25 cellular contexts compared by ENCODE assay signal in genomic region chr18:66734451-66734850, GRCh38.
DNase-seq lines count a peak whose midpoint lies in the region; ATAC-seq and TF ChIP-seq lines count a peak whose summit lies in the region.
"Had no signal": no experiment of that assay in that cellular context is flagged by ENCODE, and none has a peak within 500 bp of the region (broad histone marks: within the 10 kb centered on the region; RNA-seq: fewer than 3 reads in every experiment).

No MANE protein-coding gene starts in this region.

- peaks cover 28% of the 10 kb centered on the region for H3K4me1 Mint-ChIP-seq in Calu3 (ENCODE audit: low read depth, unreplicated experiment)
- H3K4me1 Mint-ChIP-seq: CD4-positive, CD25-positive, alpha-beta regulatory T cell had no signal

- H3K27me3 Mint-ChIP-seq in Calu3 (ENCODE audit: unreplicated experiment): no peaks in the 10 kb centered on the region
- H3K27me3 Mint-ChIP-seq: CD4-positive, CD25-positive, alpha-beta regulatory T cell had no signal

- H3K27ac Mint-ChIP-seq in Calu3 (ENCODE audit: unreplicated experiment): peak overlapping the region; percentile 12
- H3K27ac Mint-ChIP-seq: CD4-positive, CD25-positive, alpha-beta regulatory T cell; H9; HFFc6 had no signal

- ATAC-seq in HG03432 (IDR thresholded peaks at IDR 0.05; ENCODE audit: unreplicated experiment): no peak
- ATAC-seq: GM12878, Right ventricle myocardium inferior had no signal

- CTCF ChIA-PET in Calu3 (lab: Charles Lee): no interaction called here

- H3K36me3 Mint-ChIP-seq in Calu3 (ENCODE audit: insufficient read depth, unreplicated experiment): no peaks in the 10 kb centered on the region
- H3K36me3 Mint-ChIP-seq: CD4-positive, CD25-positive, alpha-beta regulatory T cell had no signal

- H3K4me3 Mint-ChIP-seq in Calu3 (ENCODE audit: low read depth, unreplicated experiment): no peak overlapping the region
- H3K4me3 Mint-ChIP-seq: CD4-positive, CD25-positive, alpha-beta regulatory T cell; H9; HFFc6 had no signal

- H3K9me3 Mint-ChIP-seq in Calu3 (ENCODE audit: low read depth, unreplicated experiment): peaks cover 5% of the 10 kb centered on the region

- DNase-seq in Calu3 (no peak), HT1080 (ENCODE audit: low read depth) (peak; percentile 69), astrocyte of the spinal cord (ENCODE audit: low read depth, low spot score) (peak; percentile 5), iris pigment epithelial cell (ENCODE audit: low read depth) (peak; percentile 4), AG08396 (ENCODE audit: low spot score) (no peak), midbrain (lab: John Stamatoyannopoulos, UW) (no peak)
- DNase-seq: CD4-positive, CD25-positive, alpha-beta regulatory T cell; COR-L47; DMS 273 treated with DMSO at 0.1 percent for 48 hours; DMS79 treated with DMSO at 0.1 percent for 48 hours; GM23248; H9; HFFc6; KBM-7; NCI-H1092; NCI-H1436 treated with DMSO at 0.1 percent for 48 hours; NCI-H1930; NCI-H345; NCI-H524 treated with DMSO at 0.1 percent for 48 hours; OCI-M1; SW 1271 had no signal

- TF ChIP-seq CTCF in Calu3 (IDR thresholded peaks at IDR 0.05; ENCODE audit: unreplicated experiment) (no peak), astrocyte of the spinal cord (IDR thresholded peaks at IDR 0.05; ENCODE audit: low read depth, low read length) (no peak)

- BruUV-seq in Calu3 (replicated peaks; lab: Mats Ljungman, UMichigan): no TSS peak

- no peak overlapping the region for H3K4me3 ChIP-seq in astrocyte of the spinal cord (ENCODE audit: low read depth, low read length)
- H3K4me3 ChIP-seq: GM12878, GM23248, SJSA1 had no signal

- in situ Hi-C loops in astrocyte of the spinal cord (cut with HindIII; ENCODE audit: low sequenced_read_pairs): no loop called here

- intact Hi-C loops in Calu3 (cut with micrococcal nuclease; ENCODE audit: unreplicated experiment): loop anchor here (5.0 kb wide), 1 partner anchor 172 kb away; no protein-coding TSS in a partner anchor

Comparison
In these comparisons a context has a peak if more than half of its experiments do, and no peak if none do; other contexts are left out.
1. DNase-seq: peak in HT1080 (single experiment), astrocyte of the spinal cord (single experiment) and iris pigment epithelial cell (single experiment); none in Calu3 (single experiment), AG08396 (single experiment) and midbrain (single experiment).